ENCODE assay signal across 23 cellular contexts in the genomic region with DNA sequence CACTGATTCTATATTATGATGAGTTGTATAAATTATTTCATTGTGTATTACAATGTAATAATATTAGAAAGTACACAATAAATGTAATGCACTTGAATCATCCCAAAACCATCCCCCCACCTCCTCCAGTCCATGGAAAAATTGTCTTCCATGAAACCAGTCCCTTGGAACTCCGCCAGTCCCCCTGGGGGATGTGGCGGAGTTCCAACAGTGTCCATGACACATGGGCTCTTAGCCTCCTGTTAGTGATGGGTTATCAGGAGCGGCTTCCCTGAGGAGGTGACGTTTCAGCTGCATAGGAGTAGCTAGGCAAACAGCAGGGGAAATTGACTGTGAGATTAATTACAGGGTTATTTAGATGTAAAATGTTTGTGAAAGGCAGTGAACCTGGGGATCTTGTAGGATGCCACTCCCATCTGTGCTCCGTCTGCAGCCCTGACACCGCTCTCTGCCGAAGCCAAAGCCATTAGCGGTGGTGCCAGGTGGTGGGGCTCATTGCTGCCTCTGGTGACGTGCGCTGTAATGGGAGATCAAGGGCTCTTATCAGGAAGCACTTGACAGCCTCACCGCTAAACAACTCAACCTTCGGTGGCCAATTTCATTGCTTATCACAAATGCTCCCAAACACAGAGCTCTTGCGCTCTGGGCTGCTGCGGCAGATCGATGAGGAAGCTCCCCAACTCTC.
DNase-seq lines count a peak whose midpoint lies in the region; ATAC-seq and TF ChIP-seq lines count a peak whose summit lies in the region.
"Had no signal": no experiment of that assay in that cellular context is flagged by ENCODE, and none has a peak within 500 bp of the region (broad histone marks: within the 10 kb centered on the region; RNA-seq: fewer than 3 reads in every experiment).

No MANE protein-coding gene starts in this region.

- peaks cover 0 to 8% (median 2%) of the 10 kb centered on the region in 8 donors for H3K9me3 Mint-ChIP-seq in CD4-positive, alpha-beta memory T cell
- H3K9me3 Mint-ChIP-seq: activated naive CD4-positive, alpha-beta T cell treated with anti-CD3 and anti-CD28 coated beads, Interleukin-2, amount 50 U/mL, for 24 hours had no signal

- H3K4me3 ChIP-seq in upper lobe of left lung = no peak overlapping the region
- H3K4me3 ChIP-seq in right atrium auricular region = no peak overlapping the region
- H3K4me3 ChIP-seq in CD4-positive, alpha-beta memory T cell (ENCODE audit: low read length in 2 of 2) = no peak overlapping the region
- H3K4me3 ChIP-seq: colonic mucosa, GM12878, heart right ventricle, prostate gland, tibial nerve had no signal

- DNase-seq in DMS153 (lab: John Stamatoyannopoulos, UW) (peak; percentile 84), M059J (ENCODE audit: low read depth) (peak; percentile 6), NCI-H2107 treated with DMSO at 0.1 percent for 48 hours (lab: John Stamatoyannopoulos, UW; ENCODE audit: unreplicated experiment) (peak; percentile 67), SHP77 (lab: John Stamatoyannopoulos, UW) (peak; percentile 73), upper lobe of left lung (no peak), right atrium auricular region (ENCODE audit: low spot score) (no peak)
- no peak for DNase-seq in CD4-positive, alpha-beta memory T cell
- no peak for DNase-seq in activated CD4-positive, alpha-beta T cell treated with anti-CD3 and anti-CD28 coated beads for 1 hour
- DNase-seq: activated CD4-positive, alpha-beta T cell treated with anti-CD3 and anti-CD28 coated beads, Interleukin-2, amount 50 U/mL, for 4 hours; CD4-positive, CD25-positive, alpha-beta regulatory T cell; colonic mucosa; foreskin keratinocyte; H7; heart right ventricle; mesendoderm; stimulated activated CD8-positive, alpha-beta memory T cell treated with anti-CD3 and anti-CD28 coated beads, Interleukin-4, amount 100 ng/mL, for 48 hours; T-helper 9 cell had no signal

- ATAC-seq in upper lobe of left lung (ENCODE audit: low FRiP score in 2 of 2) = no peak
- ATAC-seq: esophagus mucosa, foreskin keratinocyte, GM12878, HepG2 had no signal

- intact Hi-C loops in CD4-positive, alpha-beta memory T cell (cut with micrococcal nuclease) = no loop called here

- 55 to 69% methylated on average over 14 to 15 of the region's 15 CpGs for WGBS in upper lobe of left lung, 2 donors

- no peak overlapping the region for H3K27ac Mint-ChIP-seq in CD4-positive, alpha-beta memory T cell
- H3K27ac Mint-ChIP-seq: activated naive CD4-positive, alpha-beta T cell treated with anti-CD3 and anti-CD28 coated beads, Interleukin-2, amount 50 U/mL, for 24 hours; CD4-positive, CD25-positive, alpha-beta regulatory T cell had no signal

- TF ChIP-seq POLR2A in upper lobe of left lung (IDR thresholded peaks at IDR 0.05) = no peak

- no peaks in the 10 kb centered on the region for H3K36me3 Mint-ChIP-seq in CD4-positive, alpha-beta memory T cell
- H3K36me3 Mint-ChIP-seq: activated naive CD4-positive, alpha-beta T cell treated with anti-CD3 and anti-CD28 coated beads, Interleukin-2, amount 50 U/mL, for 24 hours; CD4-positive, CD25-positive, alpha-beta regulatory T cell had no signal

- H3K4me3 Mint-ChIP-seq in CD4-positive, alpha-beta memory T cell = no peak overlapping the region
- H3K4me3 Mint-ChIP-seq: activated naive CD4-positive, alpha-beta T cell treated with anti-CD3 and anti-CD28 coated beads, Interleukin-2, amount 50 U/mL, for 24 hours; CD4-positive, CD25-positive, alpha-beta regulatory T cell had no signal

- POLR2A ChIA-PET in CD4-positive, alpha-beta memory T cell (lab: Charles Lee; ENCODE audit: partially characterized antibody) = no interaction called here

- H3K9me3 ChIP-seq in upper lobe of left lung = no peaks in the 10 kb centered on the region
- no peaks in the 10 kb centered on the region for H3K9me3 ChIP-seq in right atrium auricular region
- H3K9me3 ChIP-seq in CD4-positive, alpha-beta memory T cell (ENCODE audit: control insufficient read depth in 1 of 2, low read length in 2 of 2) = no peaks in the 10 kb centered on the region
- H3K9me3 ChIP-seq: colonic mucosa, heart right ventricle, prostate gland, tibial nerve had no signal

- no peaks in the 10 kb centered on the region for H3K36me3 ChIP-seq in upper lobe of left lung
- H3K36me3 ChIP-seq in right atrium auricular region = no peaks in the 10 kb centered on the region
- H3K36me3 ChIP-seq in CD4-positive, alpha-beta memory T cell (ENCODE audit: insufficient read depth, low read length) = no peaks in the 10 kb centered on the region
- H3K36me3 ChIP-seq: colonic mucosa, heart right ventricle, prostate gland, tibial nerve had no signal

- H3K27ac ChIP-seq in upper lobe of left lung (no peak overlapping the region), right atrium auricular region (no peak overlapping the region)
- no peak overlapping the region for H3K27ac ChIP-seq in CD4-positive, alpha-beta memory T cell (ENCODE audit: low read depth, low read length)
- H3K27ac ChIP-seq: colonic mucosa, foreskin keratinocyte, heart right ventricle, prostate gland, tibial nerve had no signal

- no peaks in the 10 kb centered on the region for H3K27me3 ChIP-seq in upper lobe of left lung
- H3K27me3 ChIP-seq in right atrium auricular region = no peaks in the 10 kb centered on the region
- H3K27me3 ChIP-seq in CD4-positive, alpha-beta memory T cell (ENCODE audit: insufficient read depth, low read length) = no peaks in the 10 kb centered on the region
- H3K27me3 ChIP-seq: colonic mucosa, foreskin keratinocyte, tibial nerve had no signal

- CTCF ChIA-PET in CD4-positive, alpha-beta memory T cell (lab: Charles Lee; ENCODE audit: partially characterized antibody) = no interaction called here

- peaks cover 3 to 10% of the 10 kb centered on the region in 2 donors for H3K27me3 Mint-ChIP-seq in CD4-positive, alpha-beta memory T cell
- H3K27me3 Mint-ChIP-seq: CD4-positive, CD25-positive, alpha-beta regulatory T cell had no signal

- no peak for TF ChIP-seq CTCF in upper lobe of left lung (IDR thresholded peaks at IDR 0.05)
- TF ChIP-seq CTCF in right atrium auricular region (IDR thresholded peaks at IDR 0.05) = no peak

- no peaks in the 10 kb centered on the region for H3K4me1 Mint-ChIP-seq in CD4-positive, alpha-beta memory T cell
- H3K4me1 Mint-ChIP-seq: activated naive CD4-positive, alpha-beta T cell treated with anti-CD3 and anti-CD28 coated beads, Interleukin-2, amount 50 U/mL, for 24 hours; CD4-positive, CD25-positive, alpha-beta regulatory T cell had no signal

- peaks cover 0 to 5% (median 0%) of the 10 kb centered on the region in 4 donors for H3K4me1 ChIP-seq in upper lobe of left lung
- H3K4me1 ChIP-seq in right atrium auricular region = no peaks in the 10 kb centered on the region
- no peaks in the 10 kb centered on the region for H3K4me1 ChIP-seq in CD4-positive, alpha-beta memory T cell (ENCODE audit: insufficient read depth, low read length)
- H3K4me1 ChIP-seq: colonic mucosa, foreskin keratinocyte, heart right ventricle, prostate gland, tibial nerve had no signal

- no peak for TF ChIP-seq EP300 in upper lobe of left lung (IDR thresholded peaks at IDR 0.05)

Comparison
In these comparisons a context has a peak if more than half of its experiments do, and no peak if none do; other contexts are left out.
1. DNase-seq: peak in DMS153 (single experiment), M059J (single experiment), NCI-H2107 treated with DMSO at 0.1 percent for 48 hours (single experiment) and SHP77 (2 of 2); none in upper lobe of left lung (0 of 2), right atrium auricular region (single experiment), CD4-positive, alpha-beta memory T cell (0 of 5) and activated CD4-positive, alpha-beta T cell treated with anti-CD3 and anti-CD28 coated beads for 1 hour (single experiment).